8 cellular contexts compared by ENCODE assay signal in genomic region chr16:89560413-89561194, GRCh38. TPM values are rescaled to one million over a fixed set of nuclear protein-coding genes. Genes with fewer than 3 reads are reported as not detected.
DNase-seq lines count a peak whose midpoint lies in the region; ATAC-seq and TF ChIP-seq lines count a peak whose summit lies in the region.

Gene RPL13, plus strand, starts transcription at chr16:89560682. Its CDS starts 278 bp downstream, at chr16:89560960.

- peak; percentile 87 for ATAC-seq in GM21786 (IDR thresholded peaks at IDR 0.05; ENCODE audit: unreplicated experiment)

- H3K9me3 ChIP-seq in esophagus squamous epithelium, result no peaks in the 10 kb centered on the region

- 1% methylated on average over 15 of the region's 88 CpGs; no CpG with 5 or more reads in 1 of the 2 donors for WGBS in esophagus squamous epithelium, 2 donors

- peaks cover 24 to 57% (median 29%) of the 10 kb centered on the region in 3 donors for H3K36me3 ChIP-seq in esophagus squamous epithelium

- H3K4me3 ChIP-seq in esophagus squamous epithelium, result peak within 1 kb of the TSS; percentile 80 to 96 (median 94)

- no peaks in the 10 kb centered on the region for H3K27me3 ChIP-seq in esophagus squamous epithelium

- peak within 1 kb of the TSS; percentile 97 to 100 (median 99) for H3K27ac ChIP-seq in esophagus squamous epithelium

- H3K4me1 ChIP-seq in esophagus squamous epithelium, result peaks cover 47 to 74% (median 51%) of the 10 kb centered on the region in 3 donors

- intact Hi-C loops in esophagus squamous epithelium (cut with DNase I), result no loop called here

- TF ChIP-seq CTCF in esophagus squamous epithelium (IDR thresholded peaks at IDR 0.05), result peak in 1 of 6 experiments; percentile 12

- DNase-seq in DMS79 (lab: John Stamatoyannopoulos, UW) (peak; percentile 68), Kasumi-1 (lab: John Stamatoyannopoulos, UW) (peak; percentile 96), RKO (ENCODE audit: low spot score) (peak; percentile 96), activated T-helper 1 cell treated with Interleukin-2 at 50 U/mL for 16 hours (ENCODE audit: low read depth) (peak; percentile 87), esophagus squamous epithelium (lab: John Stamatoyannopoulos, UW) (peak; percentile 78), myocyte (ENCODE audit: low read depth) (peak; percentile 97)
- DNase-seq in stimulated activated CD8-positive, alpha-beta memory T cell treated with anti-CD3 and anti-CD28 coated beads, Interleukin-7, amount 100 ng/mL, for 4 hours (ENCODE audit: low read depth in 2 of 2), result peak; percentile 89 to 92

- peak in 3 of 4 donors; percentile 93 to 99 (median 97) for TF ChIP-seq POLR2A in esophagus squamous epithelium (IDR thresholded peaks at IDR 0.05)

RNA-seq across cellular contexts. Expression of gene RPL13, which starts in this region (rescaled TPM):
- total RNA-seq in esophagus squamous epithelium (1,000 to 10,000 TPM; 3,143 to 7,972 (median 4,864) TPM), myocyte (4,195 and 7,550 TPM in 2 replicates)
- 2,114 TPM for polyA plus RNA-seq in myocyte (2012)

Comparison
In these comparisons a context has a peak if more than half of its experiments do, and no peak if none do; other contexts are left out.
1. Peak in every context shown above with its lines: DNase-seq, ATAC-seq, H3K4me3 ChIP-seq and H3K27ac ChIP-seq.